Comparison of ENCODE assay signal across 8 cellular contexts in genomic region chr9:88777498-88778312, GRCh38.
A peak's percentile ranks its signal among the peaks of the same experiment; 100 is the strongest.
DNase-seq lines count a peak whose midpoint lies in the region; ATAC-seq and TF ChIP-seq lines count a peak whose summit lies in the region.
"Had no signal": no experiment of that assay in that cellular context is flagged by ENCODE, and none has a peak within 500 bp of the region (broad histone marks: within the 10 kb centered on the region; RNA-seq: fewer than 3 reads in every experiment).

No MANE protein-coding gene starts in this region.

- DNase-seq in HFFc6 = no peak
- peak; percentile 26 for DNase-seq in SKM-1 treated with dmso at 0.1 percent for 144 hours (lab: John Stamatoyannopoulos, UW; ENCODE audit: unreplicated experiment)
- DNase-seq in foreskin keratinocyte = no peak
- no peak for DNase-seq in sciatic nerve (ENCODE audit: low spot score)
- no peak for DNase-seq in DMS79 (lab: John Stamatoyannopoulos, UW)
- no peak for DNase-seq in SIG-M5 treated with dmso at 0.1 percent for 504 hours (lab: John Stamatoyannopoulos, UW; ENCODE audit: unreplicated experiment)
- DNase-seq: OCI-M1 had no signal

- peaks cover 45% of the 10 kb centered on the region for H3K4me1 ChIP-seq in foreskin keratinocyte

- peaks cover 77% of the 10 kb centered on the region for H3K4me1 Mint-ChIP-seq in HFFc6 (ENCODE audit: low read depth)

- H3K27ac ChIP-seq in foreskin keratinocyte = peak overlapping the region; percentile 57

- H3K4me3 Mint-ChIP-seq in HFFc6 = peak overlapping the region; percentile 58

- H3K27ac Mint-ChIP-seq in HFFc6 = peak overlapping the region; percentile 83

- TF ChIP-seq CTCF in HFFc6 (IDR thresholded peaks at IDR 0.05) (no peak), foreskin keratinocyte (conservative IDR thresholded peaks at IDR 0.05) (no peak)

- H3K9me3 Mint-ChIP-seq in HFFc6 = 0 out of 2 replicates have a peak, but pooled peaks cover 3% of the 10 kb centered on the region

- no peaks in the 10 kb centered on the region for H3K36me3 Mint-ChIP-seq in HFFc6 (ENCODE audit: low read depth)

- peaks cover 2% of the 10 kb centered on the region; the same call in 1 of the 2 replicates for H3K27me3 Mint-ChIP-seq in HFFc6 (ENCODE audit: insufficient read depth)

- intact Hi-C loops in sciatic nerve (cut with DNase I) = no loop called here

- ATAC-seq in foreskin keratinocyte (no peak), sciatic nerve (peak; percentile 65), HG02798 (IDR thresholded peaks at IDR 0.05; ENCODE audit: poor library complexity, unreplicated experiment) (no peak)

- H3K27me3 ChIP-seq in foreskin keratinocyte = no peaks in the 10 kb centered on the region
